28 cellular contexts compared by ENCODE assay signal in the genomic region with DNA sequence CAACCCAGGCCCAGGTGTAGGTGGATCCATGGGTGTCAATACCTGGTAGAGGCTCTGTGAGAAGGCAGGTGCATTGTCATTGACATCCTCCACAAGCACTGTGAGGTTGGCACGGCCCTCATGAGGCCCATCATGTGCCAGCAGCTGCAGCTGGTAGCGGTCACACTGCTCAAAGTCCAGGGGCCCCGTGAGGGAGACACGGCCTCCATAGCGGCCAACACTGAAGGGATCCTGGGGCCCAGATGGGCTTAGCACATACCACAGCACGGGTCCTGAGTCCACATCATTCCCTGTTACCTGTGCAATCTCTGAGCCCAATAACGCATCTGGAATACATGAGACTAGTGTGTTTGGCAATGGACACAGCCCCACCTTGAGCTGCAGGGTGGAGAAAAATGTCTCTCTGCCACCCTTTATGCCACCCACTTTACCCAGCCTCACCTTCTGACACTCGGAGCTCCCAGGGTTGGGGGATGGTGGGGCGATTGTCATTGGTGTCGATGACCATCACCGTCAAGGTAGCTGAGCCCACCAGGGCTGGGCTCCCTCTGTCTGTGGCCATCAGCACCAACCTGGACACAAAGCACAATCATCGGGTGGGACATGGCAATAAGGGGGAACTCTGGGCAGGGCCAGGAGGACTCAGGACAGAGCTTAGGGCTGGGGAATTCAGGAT.
"Had no signal": no experiment of that assay in that cellular context is flagged by ENCODE, and none has a peak within 500 bp of the region (broad histone marks: within the 10 kb centered on the region; RNA-seq: fewer than 3 reads in every experiment).

No MANE protein-coding gene starts in this region.

- H3K4me3 Mint-ChIP-seq: activated CD4-positive, alpha-beta T cell treated with anti-CD3 and anti-CD28 coated beads for 36 hours; activated CD4-positive, alpha-beta T cell treated with anti-CD3 and anti-CD28 coated beads, Interleukin-2, amount 10 ng/mL, durations not matched to agents 7 days and 5 days; activated CD8-positive, alpha-beta T cell treated with anti-CD3 and anti-CD28 coated beads, Interleukin-2, amount 10 ng/mL, durations not matched to agents 7 days and 5 days; activated naive CD4-positive, alpha-beta T cell treated with anti-CD3 and anti-CD28 coated beads, Interleukin-2, amount 50 U/mL, for 24 hours; activated naive CD8-positive, alpha-beta T cell treated with anti-CD3 and anti-CD28 coated beads, Interleukin-2, amount 50 U/mL, for 24 hours; activated T-cell treated with anti-CD3 and anti-CD28 coated beads, Interleukin-2, amount 50 U/mL, for 4 hours; brain; T-helper 1 cell treated with Interleukin-12 subunit alpha and Interleukin-12 subunit beta and Interleukin-4 antibody, amounts not matched to agents 30 μg/mL and 1 μg/mL, for 36 hours; T-helper 2 cell treated with Interferon-gamma antibody and Interleukin-4, amounts not matched to agents 5 μg/mL and 100 μg/mL, for 36 hours had no signal

- H3K9me3 Mint-ChIP-seq: activated CD4-positive, alpha-beta T cell treated with anti-CD3 and anti-CD28 coated beads, Interleukin-2, amount 10 ng/mL, durations not matched to agents 7 days and 5 days; activated naive CD4-positive, alpha-beta T cell treated with anti-CD3 and anti-CD28 coated beads, Interleukin-2, amount 50 U/mL, for 24 hours; activated naive CD8-positive, alpha-beta T cell treated with anti-CD3 and anti-CD28 coated beads, Interleukin-2, amount 50 U/mL, for 24 hours; activated T-cell treated with anti-CD3 and anti-CD28 coated beads, Interleukin-2, amount 50 U/mL, for 4 hours; brain; T-helper 1 cell treated with Interleukin-12 subunit alpha and Interleukin-12 subunit beta and Interleukin-4 antibody, amounts not matched to agents 30 μg/mL and 1 μg/mL, for 36 hours; T-helper 2 cell treated with Interferon-gamma antibody and Interleukin-4, amounts not matched to agents 5 μg/mL and 100 μg/mL, for 36 hours had no signal

- H3K4me1 Mint-ChIP-seq: brain had no signal

- H3K27me3 Mint-ChIP-seq: activated CD4-positive, alpha-beta T cell treated with anti-CD3 and anti-CD28 coated beads for 36 hours; activated CD4-positive, alpha-beta T cell treated with anti-CD3 and anti-CD28 coated beads, Interleukin-2, amount 10 ng/mL, durations not matched to agents 7 days and 5 days; activated naive CD4-positive, alpha-beta T cell treated with anti-CD3 and anti-CD28 coated beads, Interleukin-2, amount 50 U/mL, for 24 hours; activated naive CD8-positive, alpha-beta T cell treated with anti-CD3 and anti-CD28 coated beads, Interleukin-2, amount 50 U/mL, for 24 hours; brain had no signal

- H3K4me1 ChIP-seq: SJSA1 had no signal

- H3K4me3 ChIP-seq: SJSA1 had no signal

- H3K9me3 ChIP-seq: SJSA1, SK-N-SH had no signal

- H3K36me3 Mint-ChIP-seq: activated naive CD4-positive, alpha-beta T cell treated with anti-CD3 and anti-CD28 coated beads, Interleukin-2, amount 50 U/mL, for 24 hours had no signal

- H3K36me3 ChIP-seq: SJSA1 had no signal

- H3K9ac ChIP-seq: KMS-11, SK-N-SH had no signal

- ATAC-seq: activated CD4-positive, alpha-beta T cell treated with anti-CD3 and anti-CD28 coated beads for 36 hours; activated CD4-positive, CD25-positive, alpha-beta regulatory T cell treated with anti-CD3 and anti-CD28 coated beads, Interleukin-2, amount 50 U/mL, for 24 hours; activated CD8-positive, alpha-beta T cell treated with anti-CD3 and anti-CD28 coated beads, Interleukin-2, amount 10 ng/mL, durations not matched to agents 7 days and 5 days; activated naive CD8-positive, alpha-beta T cell treated with anti-CD3 and anti-CD28 coated beads, Interleukin-2, amount 50 U/mL, for 24 hours; activated T-cell treated with anti-CD3 and anti-CD28 coated beads, Interleukin-2, amount 50 U/mL, for 4 hours; Panc1 had no signal

- H3K4me2 ChIP-seq: KMS-11, SK-N-SH had no signal

- DNase-seq: activated CD4-positive, alpha-beta T cell treated with anti-CD3 and anti-CD28 coated beads for 36 hours; activated CD4-positive, alpha-beta T cell treated with anti-CD3 and anti-CD28 coated beads, Interleukin-2, amount 10 ng/mL, durations not matched to agents 7 days and 5 days; activated CD4-positive, alpha-beta T cell treated with anti-CD3 and anti-CD28 coated beads, Interleukin-2, amount 50 U/mL, for 48 hours; activated CD8-positive, alpha-beta T cell treated with anti-CD3 and anti-CD28 coated beads, Interleukin-2, amount 10 ng/mL, durations not matched to agents 7 days and 5 days; activated gamma-delta T cell; activated naive CD4-positive, alpha-beta T cell treated with Interleukin-2 at 50 U/mL for 16 hours; activated naive CD8-positive, alpha-beta T cell treated with anti-CD3 and anti-CD28 coated beads, Interleukin-2, amount 50 U/mL, for 24 hours; activated T-cell treated with anti-CD3 and anti-CD28 coated beads, Interleukin-2, amount 50 U/mL, for 4 hours; anterior cingulate cortex; MM.1S; MV-4-11; NCI-H1092; NCI-H1436 treated with DMSO at 0.1 percent for 48 hours; NCI-H1694 treated with DMSO at 0.1 percent for 48 hours; NCI-H2029; NCI-H345; NCI-H524 treated with DMSO at 0.1 percent for 48 hours; SHP77 treated with DMSO at 0.1 percent for 48 hours; SK-N-SH had no signal

- H3K27ac Mint-ChIP-seq: activated CD4-positive, alpha-beta T cell treated with anti-CD3 and anti-CD28 coated beads for 36 hours; activated CD4-positive, alpha-beta T cell treated with anti-CD3 and anti-CD28 coated beads, Interleukin-2, amount 10 ng/mL, durations not matched to agents 7 days and 5 days; activated CD8-positive, alpha-beta T cell treated with anti-CD3 and anti-CD28 coated beads, Interleukin-2, amount 10 ng/mL, durations not matched to agents 7 days and 5 days; activated naive CD8-positive, alpha-beta T cell treated with anti-CD3 and anti-CD28 coated beads, Interleukin-2, amount 50 U/mL, for 24 hours; T-helper 1 cell treated with Interleukin-12 subunit alpha and Interleukin-12 subunit beta and Interleukin-4 antibody, amounts not matched to agents 30 μg/mL and 1 μg/mL, for 36 hours; T-helper 2 cell treated with Interferon-gamma antibody and Interleukin-4, amounts not matched to agents 5 μg/mL and 100 μg/mL, for 36 hours had no signal

- H3K27ac ChIP-seq: KMS-11, SJSA1 had no signal

- FAIRE-seq: TTC549 had no signal

- H3K27me3 ChIP-seq: SJSA1 had no signal
